8 cellular contexts compared by ENCODE assay signal in genomic region chr4:138887741-138888140, GRCh38.
"Had no signal": no experiment of that assay in that cellular context is flagged by ENCODE, and none has a peak within 500 bp of the region (broad histone marks: within the 10 kb centered on the region; RNA-seq: fewer than 3 reads in every experiment).

No MANE protein-coding gene starts in this region.

- H3K4me3 Mint-ChIP-seq: GM23338, H9, HFFc6 had no signal

- DNase-seq: H9, HCEC 1CT, HFFc6, IMR-90, KG1 had no signal

- H3K9me3 Mint-ChIP-seq: HFFc6 had no signal

- H2AFZ ChIP-seq: GM23338 had no signal

- H3K4me2 ChIP-seq: GM23338 had no signal

- H3K27ac Mint-ChIP-seq: GM23338, H9, HFFc6 had no signal

- H3K27ac ChIP-seq: HL-60 had no signal

- ATAC-seq: GM23338, K562 had no signal

- H3K4me3 ChIP-seq: GM23338, K562 had no signal
